In genomic region chr20:33791959-33792597, GRCh38 we compare ENCODE assay signal across 2 cellular contexts.
TF ChIP-seq lines count a peak whose summit lies in the region.

No MANE protein-coding gene starts in this region.

TF ChIP-seq in HCT116, 20 proteins besides CTCF, POLR2A, EP300 and RAD21 (continued from another document):
- TF ChIP-seq CEBPB (IDR thresholded peaks at IDR 0.05; ENCODE audit: low read depth) = no peak

TF ChIP-seq in HepG2, 621 proteins besides CTCF, POLR2A, EP300 and RAD21 (continued from another document and continues in another):
- TF ChIP-seq NR0B2 (CRISPR knock-in tag; IDR thresholded peaks at IDR 0.05) (0 out of 2 replicates have a peak, but pooled peaks have one; percentile 40), NCOA2 (CRISPR knock-in tag; IDR thresholded peaks at IDR 0.05) (0 out of 2 replicates have a peak, but pooled peaks have one; percentile 13), IRF2 (CRISPR knock-in tag; IDR thresholded peaks at IDR 0.05) (0 out of 2 replicates have a peak, but pooled peaks have one; percentile 18), ZNF460 (CRISPR knock-in tag; IDR thresholded peaks at IDR 0.05; ENCODE audit: borderline replicate concordance) (peak; percentile 94), THAP9 (CRISPR knock-in tag; IDR thresholded peaks at IDR 0.05; ENCODE audit: borderline replicate concordance) (peak; percentile 40; the same call in 1 of the 2 replicates), GATAD2A (CRISPR knock-in tag; IDR thresholded peaks at IDR 0.05) (peak; percentile 57), POLR2G (IDR thresholded peaks at IDR 0.05; ENCODE audit: low read depth, low read length) (no peak), ARID5B (CRISPR knock-in tag; IDR thresholded peaks at IDR 0.05) (no peak), ZFP36L1 (CRISPR knock-in tag; IDR thresholded peaks at IDR 0.05) (0 out of 2 replicates have a peak, but pooled peaks have one; percentile 39), ZIK1 (CRISPR knock-in tag; IDR thresholded peaks at IDR 0.05; ENCODE audit: borderline replicate concordance, low read depth) (no peak), ZFYVE20 (CRISPR knock-in tag; IDR thresholded peaks at IDR 0.05; ENCODE audit: borderline replicate concordance, low read depth) (no peak), SP1 (IDR thresholded peaks at IDR 0.05) (no peak), SP1 (CRISPR knock-in tag; IDR thresholded peaks at IDR 0.05) (0 out of 2 replicates have a peak, but pooled peaks have one; percentile 44), IRF1 (CRISPR knock-in tag; IDR thresholded peaks at IDR 0.05; ENCODE audit: low read depth) (no peak), ZNF768 (CRISPR knock-in tag; IDR thresholded peaks at IDR 0.05) (peak; percentile 100), ZNF670 (CRISPR knock-in tag; IDR thresholded peaks at IDR 0.05; ENCODE audit: borderline replicate concordance) (no peak), CENPX (CRISPR knock-in tag; IDR thresholded peaks at IDR 0.05) (no peak), MEIS1 (CRISPR knock-in tag; IDR thresholded peaks at IDR 0.05; ENCODE audit: borderline replicate concordance) (peak; percentile 12; the same call in 1 of the 2 replicates), ZNF205 (CRISPR knock-in tag; IDR thresholded peaks at IDR 0.05) (0 out of 2 replicates have a peak, but pooled peaks have one; percentile 22), ZNF350 (CRISPR knock-in tag; IDR thresholded peaks at IDR 0.05; ENCODE audit: borderline replicate concordance, low read depth) (peak; percentile 64), SOX5 (CRISPR knock-in tag; IDR thresholded peaks at IDR 0.05; ENCODE audit: borderline replicate concordance) (peak; percentile 31; the same call in 1 of the 2 replicates), ZKSCAN8 (CRISPR knock-in tag; IDR thresholded peaks at IDR 0.05; ENCODE audit: borderline replicate concordance) (peak; percentile 97; the same call in 1 of the 2 replicates), ZBTB39 (CRISPR knock-in tag; IDR thresholded peaks at IDR 0.05) (0 out of 2 replicates have a peak, but pooled peaks have one; percentile 30), ZNF446 (CRISPR knock-in tag; IDR thresholded peaks at IDR 0.05) (no peak), RXRA (CRISPR knock-in tag; IDR thresholded peaks at IDR 0.05) (peak; percentile 55; the same call in 1 of the 2 replicates), NFYB (CRISPR knock-in tag; IDR thresholded peaks at IDR 0.05) (no peak), NFAT5 (CRISPR knock-in tag; IDR thresholded peaks at IDR 0.05) (0 out of 2 replicates have a peak, but pooled peaks have one; percentile 71), ZNF746 (CRISPR knock-in tag; IDR thresholded peaks at IDR 0.05) (no peak), CHD2 (IDR thresholded peaks at IDR 0.05; ENCODE audit: low read depth, low read length) (0 out of 2 replicates have a peak, but pooled peaks have one; percentile 21), PRPF4 (IDR thresholded peaks at IDR 0.05; ENCODE audit: low read depth, low read length, poor library complexity, severe bottlenecking) (no peak), MXD4 (CRISPR knock-in tag; IDR thresholded peaks at IDR 0.05) (no peak), ERF (CRISPR knock-in tag; IDR thresholded peaks at IDR 0.05) (peak; percentile 55; the same call in 1 of the 2 replicates), RFX5 (IDR thresholded peaks at IDR 0.05; ENCODE audit: low read depth, low read length) (no peak), TIGD3 (CRISPR knock-in tag; IDR thresholded peaks at IDR 0.05; ENCODE audit: borderline replicate concordance) (no peak), RCOR2 (CRISPR knock-in tag; IDR thresholded peaks at IDR 0.05) (peak; percentile 85; the same call in 1 of the 2 replicates)
- TF ChIP-seq, protein P1, sequence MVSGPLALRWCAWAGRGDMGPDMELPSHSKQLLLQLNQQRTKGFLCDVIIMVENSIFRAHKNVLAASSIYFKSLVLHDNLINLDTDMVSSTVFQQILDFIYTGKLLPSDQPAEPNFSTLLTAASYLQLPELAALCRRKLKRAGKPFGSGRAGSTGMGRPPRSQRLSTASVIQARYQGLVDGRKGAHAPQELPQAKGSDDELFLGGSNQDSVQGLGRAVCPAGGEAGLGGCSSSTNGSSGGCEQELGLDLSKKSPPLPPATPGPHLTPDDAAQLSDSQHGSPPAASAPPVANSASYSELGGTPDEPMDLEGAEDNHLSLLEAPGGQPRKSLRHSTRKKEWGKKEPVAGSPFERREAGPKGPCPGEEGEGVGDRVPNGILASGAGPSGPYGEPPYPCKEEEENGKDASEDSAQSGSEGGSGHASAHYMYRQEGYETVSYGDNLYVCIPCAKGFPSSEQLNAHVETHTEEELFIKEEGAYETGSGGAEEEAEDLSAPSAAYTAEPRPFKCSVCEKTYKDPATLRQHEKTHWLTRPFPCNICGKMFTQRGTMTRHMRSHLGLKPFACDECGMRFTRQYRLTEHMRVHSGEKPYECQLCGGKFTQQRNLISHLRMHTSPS (CRISPR knock-in tag; IDR thresholded peaks at IDR 0.05; ENCODE audit: low read depth) = 0 out of 2 replicates have a peak, but pooled peaks have one; percentile 6
- TF ChIP-seq, protein P2, sequence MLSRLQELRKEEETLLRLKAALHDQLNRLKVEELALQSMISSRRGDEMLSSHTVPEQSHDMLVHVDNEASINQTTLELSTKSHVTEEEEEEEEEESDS (CRISPR knock-in tag; IDR thresholded peaks at IDR 0.05; ENCODE audit: borderline replicate concordance) = no peak
- TF ChIP-seq, protein P3, sequence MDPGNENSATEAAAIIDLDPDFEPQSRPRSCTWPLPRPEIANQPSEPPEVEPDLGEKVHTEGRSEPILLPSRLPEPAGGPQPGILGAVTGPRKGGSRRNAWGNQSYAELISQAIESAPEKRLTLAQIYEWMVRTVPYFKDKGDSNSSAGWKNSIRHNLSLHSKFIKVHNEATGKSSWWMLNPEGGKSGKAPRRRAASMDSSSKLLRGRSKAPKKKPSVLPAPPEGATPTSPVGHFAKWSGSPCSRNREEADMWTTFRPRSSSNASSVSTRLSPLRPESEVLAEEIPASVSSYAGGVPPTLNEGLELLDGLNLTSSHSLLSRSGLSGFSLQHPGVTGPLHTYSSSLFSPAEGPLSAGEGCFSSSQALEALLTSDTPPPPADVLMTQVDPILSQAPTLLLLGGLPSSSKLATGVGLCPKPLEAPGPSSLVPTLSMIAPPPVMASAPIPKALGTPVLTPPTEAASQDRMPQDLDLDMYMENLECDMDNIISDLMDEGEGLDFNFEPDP (CRISPR knock-in tag; conservative IDR thresholded peaks at IDR 0.05) = peak; percentile 90
